ENCODE assay signal across 23 cellular contexts in genomic region chr1:17190526-17190995, GRCh38. TPM values are rescaled to one million over a fixed set of nuclear protein-coding genes. Genes with fewer than 3 reads are reported as not detected.
A peak's percentile ranks its signal among the peaks of the same experiment; 100 is the strongest.
DNase-seq lines count a peak whose midpoint lies in the region; ATAC-seq, FAIRE-seq and TF ChIP-seq lines count a peak whose summit lies in the region.
"Had no signal": no experiment of that assay in that cellular context is flagged by ENCODE, and none has a peak within 500 bp of the region (broad histone marks: within the 10 kb centered on the region; RNA-seq: fewer than 3 reads in every experiment).

No MANE protein-coding gene starts in this region.

- H3K36me3 Mint-ChIP-seq in CD14-positive monocyte (peaks cover 0 to 9% of the 10 kb centered on the region in 2 donors), osteocyte (ENCODE audit: unreplicated experiment) (no peaks in the 10 kb centered on the region)
- H3K36me3 Mint-ChIP-seq: natural killer cell had no signal

- H3K4me1 Mint-ChIP-seq in CD14-positive monocyte (peaks cover 28% of the 10 kb centered on the region), osteocyte (ENCODE audit: unreplicated experiment) (peaks cover 71% of the 10 kb centered on the region)

- DNase-seq in CD14-positive monocyte (ENCODE audit: low spot score) (no peak), RWPE2 (ENCODE audit: low spot score) (peak; percentile 25), epithelial cell of prostate (ENCODE audit: low read depth, low spot score) (no peak), osteocyte (ENCODE audit: extremely low spot score, unreplicated experiment) (peak; percentile 74), HCEC 1CT (no peak), GM19239 (ENCODE audit: insufficient read length, low spot score) (no peak), 8988T (no peak), GM12891 (ENCODE audit: insufficient read length, low spot score) (no peak)
- DNase-seq: activated CD4-positive, alpha-beta T cell treated with anti-CD3 and anti-CD28 coated beads, Interleukin-2, amount 50 U/mL, for 4 hours; activated T-cell treated with anti-CD3 and anti-CD28 coated beads, Interleukin-2, amount 50 U/mL, for 1 hour; natural killer cell; NCI-H1092; NCI-H2029 treated with DMSO at 0.1 percent for 48 hours; thyroid gland had no signal

- intact Hi-C loops in CD14-positive monocyte (cut with micrococcal nuclease) = no loop called here

- H3K27ac Mint-ChIP-seq in CD14-positive monocyte = peak overlapping the region in 6 of 7 donors; percentile 74 to 97 (median 92)
- H3K27ac Mint-ChIP-seq in osteocyte (ENCODE audit: unreplicated experiment) = peak overlapping the region; percentile 98
- H3K27ac Mint-ChIP-seq: activated naive CD4-positive, alpha-beta T cell treated with anti-CD3 and anti-CD28 coated beads, Interleukin-2, amount 50 U/mL, for 24 hours; natural killer cell; T-helper 1 cell treated with Interleukin-12 subunit alpha and Interleukin-12 subunit beta and Interleukin-4 antibody, amounts not matched to agents 30 μg/mL and 1 μg/mL, for 36 hours had no signal

- peak overlapping the region; percentile 97 for H3K27ac ChIP-seq in RWPE2 (ENCODE audit: poor library complexity, severe bottlenecking)
- peak overlapping the region; percentile 100 for H3K27ac ChIP-seq in epithelial cell of prostate
- H3K27ac ChIP-seq: dorsolateral prefrontal cortex, esophagus muscularis mucosa, KMS-11, thyroid gland had no signal

- peaks cover 3% of the 10 kb centered on the region for H3K9me3 ChIP-seq in RWPE2 (ENCODE audit: severe bottlenecking)
- H3K9me3 ChIP-seq: thyroid gland had no signal

- no peaks in the 10 kb centered on the region for H3K36me3 ChIP-seq in RWPE2 (ENCODE audit: low read depth)
- H3K36me3 ChIP-seq: esophagus muscularis mucosa, thyroid gland had no signal

- ATAC-seq in RWPE2 (ENCODE audit: low read depth) = 0 out of 3 replicates have a peak, but pooled peaks have one; percentile 6
- ATAC-seq: natural killer cell had no signal

- H3K4me3 ChIP-seq in RWPE2 (ENCODE audit: severe bottlenecking) = no peak overlapping the region
- H3K4me3 ChIP-seq: dorsolateral prefrontal cortex, esophagus muscularis mucosa, lung, thyroid gland had no signal

- TF ChIP-seq CTCF in CD14-positive monocyte (IDR thresholded peaks at IDR 0.05) = no peak
- no peak for TF ChIP-seq CTCF in RWPE2 (IDR thresholded peaks at IDR 0.05; ENCODE audit: poor library complexity, severe bottlenecking)
- TF ChIP-seq CTCF in osteocyte (IDR thresholded peaks at IDR 0.05) = no peak

- TF ChIP-seq POLR2A in GM12891 (IDR thresholded peaks at IDR 0.05; ENCODE audit: low read depth, low read length) = no peak

- peaks cover 52% of the 10 kb centered on the region for H3K4me1 ChIP-seq in RWPE2 (ENCODE audit: insufficient read depth, poor library complexity, severe bottlenecking)
- H3K4me1 ChIP-seq: esophagus muscularis mucosa, thyroid gland had no signal

- H3K4me3 Mint-ChIP-seq in CD14-positive monocyte = no peak overlapping the region
- H3K4me3 Mint-ChIP-seq in osteocyte (ENCODE audit: unreplicated experiment) = no peak overlapping the region
- H3K4me3 Mint-ChIP-seq: activated naive CD4-positive, alpha-beta T cell treated with anti-CD3 and anti-CD28 coated beads, Interleukin-2, amount 50 U/mL, for 24 hours; natural killer cell; T-helper 1 cell treated with Interleukin-12 subunit alpha and Interleukin-12 subunit beta and Interleukin-4 antibody, amounts not matched to agents 30 μg/mL and 1 μg/mL, for 36 hours had no signal

- H3K27me3 ChIP-seq in RWPE2 (ENCODE audit: insufficient read depth, poor library complexity, severe bottlenecking) = no peaks in the 10 kb centered on the region
- H3K27me3 ChIP-seq: thyroid gland had no signal

- H3K9me3 Mint-ChIP-seq in CD14-positive monocyte (peaks cover 18 to 37% (median 32%) of the 10 kb centered on the region in 7 donors), osteocyte (ENCODE audit: unreplicated experiment) (no peaks in the 10 kb centered on the region)
- H3K9me3 Mint-ChIP-seq: activated naive CD4-positive, alpha-beta T cell treated with anti-CD3 and anti-CD28 coated beads, Interleukin-2, amount 50 U/mL, for 24 hours; natural killer cell had no signal

- FAIRE-seq in GM19239 (lab: Jason Lieb, UNC) = no peak
- no peak for FAIRE-seq in GM12891 (lab: Jason Lieb, UNC)
- FAIRE-seq: GM18507 had no signal

- peaks cover 0 to 8% (median 2%) of the 10 kb centered on the region in 3 donors for H3K27me3 Mint-ChIP-seq in CD14-positive monocyte (ENCODE audit: low read depth in 3 of 3)
- H3K27me3 Mint-ChIP-seq in osteocyte (ENCODE audit: unreplicated experiment) = no peaks in the 10 kb centered on the region
- H3K27me3 Mint-ChIP-seq: activated naive CD4-positive, alpha-beta T cell treated with anti-CD3 and anti-CD28 coated beads, Interleukin-2, amount 50 U/mL, for 24 hours had no signal

TF ChIP-seq in GM12891, 5 proteins besides CTCF, POLR2A, EP300 and RAD21:
- TF ChIP-seq PAX5 (IDR thresholded peaks at IDR 0.05; ENCODE audit: insufficient read depth, low read length, severe bottlenecking) = no peak
- TF ChIP-seq SPI1 (IDR thresholded peaks at IDR 0.05; ENCODE audit: low read depth, low read length) = no peak
- TF ChIP-seq POU2F2 (IDR thresholded peaks at IDR 0.05; ENCODE audit: low read depth, low read length) = no peak
- TF ChIP-seq POLR2AphosphoS5 (IDR thresholded peaks at IDR 0.05; ENCODE audit: low read depth, low read length) = no peak
- no peak for TF ChIP-seq TAF1 (IDR thresholded peaks at IDR 0.05; ENCODE audit: low read depth, low read length)

RNA-seq across cellular contexts. Expression of gene PADI1, which starts 14.4 kb away (rescaled TPM):
- polyA plus RNA-seq in CD14-positive monocyte = not detected
- 1.2 and 1.7 TPM in 2 replicates for total RNA-seq in osteocyte
- polyA plus RNA-seq in GM12891 (2012; ENCODE audit: low read depth, missing spikeins) = not detected
- total RNA-seq: lung, natural killer cell, NCI-H460, pulmonary artery endothelial cell, thyroid gland had no signal

RNA-seq across cellular contexts. Expression of gene PADI3, which starts 58.3 kb away (rescaled TPM):
- not detected for polyA plus RNA-seq in CD14-positive monocyte
- total RNA-seq in osteocyte = 0.39 and 0.73 TPM in 2 replicates
- polyA plus RNA-seq in GM12891 (2012; ENCODE audit: low read depth, missing spikeins) = 0.03 TPM
- total RNA-seq: dorsolateral prefrontal cortex, esophagus muscularis mucosa, lung, natural killer cell, NCI-H460, pulmonary artery endothelial cell, thyroid gland had no signal

Comparison
In these comparisons a context has a peak if more than half of its experiments do, and no peak if none do; other contexts are left out.
1. DNase-seq: peak in RWPE2 (single experiment) and osteocyte (single experiment); none in CD14-positive monocyte (single experiment), epithelial cell of prostate (single experiment), HCEC 1CT (single experiment), GM19239 (single experiment), 8988T (single experiment) and GM12891 (single experiment).